ENCODE assay signal across 1 cellular context in the genomic region with DNA sequence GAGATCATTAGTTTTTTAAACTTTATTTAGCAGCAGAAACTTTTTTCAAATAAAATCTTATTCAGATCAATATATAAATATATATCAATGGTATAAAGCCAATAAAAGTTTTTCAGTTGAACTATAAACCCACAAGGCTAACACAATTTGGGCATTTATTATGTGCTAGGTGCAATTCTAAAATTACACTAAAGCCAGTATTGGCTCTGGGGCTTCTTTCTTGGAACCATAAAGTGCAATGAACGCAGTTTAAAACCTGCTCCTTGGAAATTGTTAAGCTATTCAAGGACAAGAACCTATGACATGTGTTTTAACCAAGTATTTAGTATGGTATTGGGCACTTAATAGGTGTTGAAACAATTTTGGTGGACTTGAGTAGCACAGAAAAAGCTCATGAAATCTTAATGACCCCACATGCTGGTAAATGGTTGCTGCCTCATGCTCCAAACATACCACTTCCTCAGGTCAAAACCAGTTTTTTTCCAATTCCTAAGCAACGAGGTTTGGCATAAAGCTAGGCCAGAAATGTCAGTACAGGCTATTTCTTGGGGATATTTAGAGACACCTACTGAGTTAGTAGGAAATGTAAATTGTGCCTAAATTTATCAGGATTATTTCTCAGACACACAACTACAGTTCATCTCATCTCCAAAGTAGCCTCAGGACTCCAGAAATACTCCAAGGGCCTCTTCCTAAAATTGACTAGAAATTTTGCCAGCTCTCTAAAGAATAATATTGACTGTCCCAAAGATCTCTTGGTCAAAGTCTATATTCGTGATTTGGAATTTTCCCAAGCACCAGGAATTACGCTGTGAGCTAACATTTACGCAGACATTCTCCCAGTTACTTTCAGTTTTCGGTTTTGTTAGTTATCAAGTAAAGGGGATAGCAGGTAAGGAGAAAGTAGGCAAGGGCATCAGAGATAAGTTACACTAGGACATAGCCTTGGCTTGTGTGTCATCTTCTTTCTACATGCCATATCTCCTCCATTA.
TF ChIP-seq lines count a peak whose summit lies in the region.

No MANE protein-coding gene starts in this region.

TF ChIP-seq in HepG2, 621 proteins besides CTCF, POLR2A, EP300 and RAD21 (continued from another document and continues in another):
- TF ChIP-seq, protein P1, sequence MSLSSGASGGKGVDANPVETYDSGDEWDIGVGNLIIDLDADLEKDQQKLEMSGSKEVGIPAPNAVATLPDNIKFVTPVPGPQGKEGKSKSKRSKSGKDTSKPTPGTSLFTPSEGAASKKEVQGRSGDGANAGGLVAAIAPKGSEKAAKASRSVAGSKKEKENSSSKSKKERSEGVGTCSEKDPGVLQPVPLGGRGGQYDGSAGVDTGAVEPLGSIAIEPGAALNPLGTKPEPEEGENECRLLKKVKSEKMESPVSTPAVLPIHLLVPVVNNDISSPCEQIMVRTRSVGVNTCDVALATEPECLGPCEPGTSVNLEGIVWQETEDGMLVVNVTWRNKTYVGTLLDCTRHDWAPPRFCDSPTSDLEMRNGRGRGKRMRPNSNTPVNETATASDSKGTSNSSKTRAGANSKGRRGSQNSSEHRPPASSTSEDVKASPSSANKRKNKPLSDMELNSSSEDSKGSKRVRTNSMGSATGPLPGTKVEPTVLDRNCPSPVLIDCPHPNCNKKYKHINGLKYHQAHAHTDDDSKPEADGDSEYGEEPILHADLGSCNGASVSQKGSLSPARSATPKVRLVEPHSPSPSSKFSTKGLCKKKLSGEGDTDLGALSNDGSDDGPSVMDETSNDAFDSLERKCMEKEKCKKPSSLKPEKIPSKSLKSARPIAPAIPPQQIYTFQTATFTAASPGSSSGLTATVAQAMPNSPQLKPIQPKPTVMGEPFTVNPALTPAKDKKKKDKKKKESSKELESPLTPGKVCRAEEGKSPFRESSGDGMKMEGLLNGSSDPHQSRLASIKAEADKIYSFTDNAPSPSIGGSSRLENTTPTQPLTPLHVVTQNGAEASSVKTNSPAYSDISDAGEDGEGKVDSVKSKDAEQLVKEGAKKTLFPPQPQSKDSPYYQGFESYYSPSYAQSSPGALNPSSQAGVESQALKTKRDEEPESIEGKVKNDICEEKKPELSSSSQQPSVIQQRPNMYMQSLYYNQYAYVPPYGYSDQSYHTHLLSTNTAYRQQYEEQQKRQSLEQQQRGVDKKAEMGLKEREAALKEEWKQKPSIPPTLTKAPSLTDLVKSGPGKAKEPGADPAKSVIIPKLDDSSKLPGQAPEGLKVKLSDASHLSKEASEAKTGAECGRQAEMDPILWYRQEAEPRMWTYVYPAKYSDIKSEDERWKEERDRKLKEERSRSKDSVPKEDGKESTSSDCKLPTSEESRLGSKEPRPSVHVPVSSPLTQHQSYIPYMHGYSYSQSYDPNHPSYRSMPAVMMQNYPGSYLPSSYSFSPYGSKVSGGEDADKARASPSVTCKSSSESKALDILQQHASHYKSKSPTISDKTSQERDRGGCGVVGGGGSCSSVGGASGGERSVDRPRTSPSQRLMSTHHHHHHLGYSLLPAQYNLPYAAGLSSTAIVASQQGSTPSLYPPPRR (CRISPR knock-in tag; IDR thresholded peaks at IDR 0.05; ENCODE audit: borderline replicate concordance) = no peak
- TF ChIP-seq ZNF761 (CRISPR knock-in tag; conservative IDR thresholded peaks at IDR 0.05) = no peak
- TF ChIP-seq CREB1 (IDR thresholded peaks at IDR 0.05) = no peak
- TF ChIP-seq CREB1 (CRISPR knock-in tag; IDR thresholded peaks at IDR 0.05) = peak; percentile 56
- peak; percentile 64; the same call in 1 of the 2 replicates for TF ChIP-seq NCOR1 (IDR thresholded peaks at IDR 0.05; ENCODE audit: borderline replicate concordance, low read length)
- TF ChIP-seq KDM6A (CRISPR knock-in tag; IDR thresholded peaks at IDR 0.05; ENCODE audit: low read depth) = peak; percentile 29; the same call in 1 of the 2 replicates
- TF ChIP-seq, protein P2, sequence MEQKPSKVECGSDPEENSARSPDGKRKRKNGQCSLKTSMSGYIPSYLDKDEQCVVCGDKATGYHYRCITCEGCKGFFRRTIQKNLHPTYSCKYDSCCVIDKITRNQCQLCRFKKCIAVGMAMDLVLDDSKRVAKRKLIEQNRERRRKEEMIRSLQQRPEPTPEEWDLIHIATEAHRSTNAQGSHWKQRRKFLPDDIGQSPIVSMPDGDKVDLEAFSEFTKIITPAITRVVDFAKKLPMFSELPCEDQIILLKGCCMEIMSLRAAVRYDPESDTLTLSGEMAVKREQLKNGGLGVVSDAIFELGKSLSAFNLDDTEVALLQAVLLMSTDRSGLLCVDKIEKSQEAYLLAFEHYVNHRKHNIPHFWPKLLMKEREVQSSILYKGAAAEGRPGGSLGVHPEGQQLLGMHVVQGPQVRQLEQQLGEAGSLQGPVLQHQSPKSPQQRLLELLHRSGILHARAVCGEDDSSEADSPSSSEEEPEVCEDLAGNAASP (CRISPR knock-in tag; IDR thresholded peaks at IDR 0.05; ENCODE audit: borderline replicate concordance) = peak; percentile 21; the same call in 1 of the 2 replicates
- TF ChIP-seq ZNF543 (CRISPR knock-in tag; IDR thresholded peaks at IDR 0.05) = no peak
- TF ChIP-seq KLF16 (CRISPR knock-in tag; IDR thresholded peaks at IDR 0.05) = peak in 1 of 2 experiments; percentile 23; a peak in 1 of 4 replicates
- TF ChIP-seq, protein P3, sequence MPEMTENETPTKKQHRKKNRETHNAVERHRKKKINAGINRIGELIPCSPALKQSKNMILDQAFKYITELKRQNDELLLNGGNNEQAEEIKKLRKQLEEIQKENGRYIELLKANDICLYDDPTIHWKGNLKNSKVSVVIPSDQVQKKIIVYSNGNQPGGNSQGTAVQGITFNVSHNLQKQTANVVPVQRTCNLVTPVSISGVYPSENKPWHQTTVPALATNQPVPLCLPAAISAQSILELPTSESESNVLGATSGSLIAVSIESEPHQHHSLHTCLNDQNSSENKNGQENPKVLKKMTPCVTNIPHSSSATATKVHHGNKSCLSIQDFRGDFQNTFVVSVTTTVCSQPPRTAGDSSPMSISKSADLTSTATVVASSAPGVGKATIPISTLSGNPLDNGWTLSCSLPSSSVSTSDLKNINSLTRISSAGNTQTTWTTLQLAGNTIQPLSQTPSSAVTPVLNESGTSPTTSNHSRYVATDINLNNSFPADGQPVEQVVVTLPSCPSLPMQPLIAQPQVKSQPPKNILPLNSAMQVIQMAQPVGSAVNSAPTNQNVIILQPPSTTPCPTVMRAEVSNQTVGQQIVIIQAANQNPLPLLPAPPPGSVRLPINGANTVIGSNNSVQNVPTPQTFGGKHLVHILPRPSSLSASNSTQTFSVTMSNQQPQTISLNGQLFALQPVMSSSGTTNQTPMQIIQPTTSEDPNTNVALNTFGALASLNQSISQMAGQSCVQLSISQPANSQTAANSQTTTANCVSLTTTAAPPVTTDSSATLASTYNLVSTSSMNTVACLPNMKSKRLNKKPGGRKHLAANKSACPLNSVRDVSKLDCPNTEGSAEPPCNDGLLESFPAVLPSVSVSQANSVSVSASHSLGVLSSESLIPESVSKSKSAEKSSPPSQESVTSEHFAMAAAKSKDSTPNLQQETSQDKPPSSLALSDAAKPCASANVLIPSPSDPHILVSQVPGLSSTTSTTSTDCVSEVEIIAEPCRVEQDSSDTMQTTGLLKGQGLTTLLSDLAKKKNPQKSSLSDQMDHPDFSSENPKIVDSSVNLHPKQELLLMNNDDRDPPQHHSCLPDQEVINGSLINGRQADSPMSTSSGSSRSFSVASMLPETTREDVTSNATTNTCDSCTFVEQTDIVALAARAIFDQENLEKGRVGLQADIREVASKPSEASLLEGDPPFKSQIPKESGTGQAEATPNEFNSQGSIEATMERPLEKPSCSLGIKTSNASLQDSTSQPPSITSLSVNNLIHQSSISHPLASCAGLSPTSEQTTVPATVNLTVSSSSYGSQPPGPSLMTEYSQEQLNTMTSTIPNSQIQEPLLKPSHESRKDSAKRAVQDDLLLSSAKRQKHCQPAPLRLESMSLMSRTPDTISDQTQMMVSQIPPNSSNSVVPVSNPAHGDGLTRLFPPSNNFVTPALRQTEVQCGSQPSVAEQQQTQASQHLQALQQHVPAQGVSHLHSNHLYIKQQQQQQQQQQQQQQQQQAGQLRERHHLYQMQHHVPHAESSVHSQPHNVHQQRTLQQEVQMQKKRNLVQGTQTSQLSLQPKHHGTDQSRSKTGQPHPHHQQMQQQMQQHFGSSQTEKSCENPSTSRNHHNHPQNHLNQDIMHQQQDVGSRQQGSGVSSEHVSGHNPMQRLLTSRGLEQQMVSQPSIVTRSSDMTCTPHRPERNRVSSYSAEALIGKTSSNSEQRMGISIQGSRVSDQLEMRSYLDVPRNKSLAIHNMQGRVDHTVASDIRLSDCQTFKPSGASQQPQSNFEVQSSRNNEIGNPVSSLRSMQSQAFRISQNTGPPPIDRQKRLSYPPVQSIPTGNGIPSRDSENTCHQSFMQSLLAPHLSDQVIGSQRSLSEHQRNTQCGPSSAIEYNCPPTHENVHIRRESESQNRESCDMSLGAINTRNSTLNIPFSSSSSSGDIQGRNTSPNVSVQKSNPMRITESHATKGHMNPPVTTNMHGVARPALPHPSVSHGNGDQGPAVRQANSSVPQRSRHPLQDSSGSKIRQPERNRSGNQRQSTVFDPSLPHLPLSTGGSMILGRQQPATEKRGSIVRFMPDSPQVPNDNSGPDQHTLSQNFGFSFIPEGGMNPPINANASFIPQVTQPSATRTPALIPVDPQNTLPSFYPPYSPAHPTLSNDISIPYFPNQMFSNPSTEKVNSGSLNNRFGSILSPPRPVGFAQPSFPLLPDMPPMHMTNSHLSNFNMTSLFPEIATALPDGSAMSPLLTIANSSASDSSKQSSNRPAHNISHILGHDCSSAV (CRISPR knock-in tag; IDR thresholded peaks at IDR 0.05; ENCODE audit: borderline replicate concordance) = 0 out of 2 replicates have a peak, but pooled peaks have one; percentile 63
- 0 out of 2 replicates have a peak, but pooled peaks have one; percentile 57 for TF ChIP-seq CHD4 (IDR thresholded peaks at IDR 0.05; ENCODE audit: borderline replicate concordance, low read length)
- peak; percentile 26; the same call in 1 of the 2 replicates for TF ChIP-seq LCORL (IDR thresholded peaks at IDR 0.05)
- TF ChIP-seq LCORL (CRISPR knock-in tag; IDR thresholded peaks at IDR 0.05) = peak; percentile 75
- peak; percentile 87 for TF ChIP-seq BRCA1 (CRISPR knock-in tag; IDR thresholded peaks at IDR 0.05)
- TF ChIP-seq ZSCAN9 (CRISPR knock-in tag; IDR thresholded peaks at IDR 0.05; ENCODE audit: borderline replicate concordance) = no peak
- TF ChIP-seq ELF1 (CRISPR knock-in tag; IDR thresholded peaks at IDR 0.05) = no peak
- peak; percentile 42; the same call in 1 of the 2 replicates for TF ChIP-seq NCOA2 (CRISPR knock-in tag; IDR thresholded peaks at IDR 0.05)
- 0 out of 2 replicates have a peak, but pooled peaks have one; percentile 57 for TF ChIP-seq MED13 (CRISPR knock-in tag; IDR thresholded peaks at IDR 0.05)
- TF ChIP-seq BCL6 (CRISPR knock-in tag; IDR thresholded peaks at IDR 0.05) = peak; percentile 86
- no peak for TF ChIP-seq ZBTB20 (CRISPR knock-in tag; IDR thresholded peaks at IDR 0.05; ENCODE audit: borderline replicate concordance, low read depth)
- TF ChIP-seq, protein P4, sequence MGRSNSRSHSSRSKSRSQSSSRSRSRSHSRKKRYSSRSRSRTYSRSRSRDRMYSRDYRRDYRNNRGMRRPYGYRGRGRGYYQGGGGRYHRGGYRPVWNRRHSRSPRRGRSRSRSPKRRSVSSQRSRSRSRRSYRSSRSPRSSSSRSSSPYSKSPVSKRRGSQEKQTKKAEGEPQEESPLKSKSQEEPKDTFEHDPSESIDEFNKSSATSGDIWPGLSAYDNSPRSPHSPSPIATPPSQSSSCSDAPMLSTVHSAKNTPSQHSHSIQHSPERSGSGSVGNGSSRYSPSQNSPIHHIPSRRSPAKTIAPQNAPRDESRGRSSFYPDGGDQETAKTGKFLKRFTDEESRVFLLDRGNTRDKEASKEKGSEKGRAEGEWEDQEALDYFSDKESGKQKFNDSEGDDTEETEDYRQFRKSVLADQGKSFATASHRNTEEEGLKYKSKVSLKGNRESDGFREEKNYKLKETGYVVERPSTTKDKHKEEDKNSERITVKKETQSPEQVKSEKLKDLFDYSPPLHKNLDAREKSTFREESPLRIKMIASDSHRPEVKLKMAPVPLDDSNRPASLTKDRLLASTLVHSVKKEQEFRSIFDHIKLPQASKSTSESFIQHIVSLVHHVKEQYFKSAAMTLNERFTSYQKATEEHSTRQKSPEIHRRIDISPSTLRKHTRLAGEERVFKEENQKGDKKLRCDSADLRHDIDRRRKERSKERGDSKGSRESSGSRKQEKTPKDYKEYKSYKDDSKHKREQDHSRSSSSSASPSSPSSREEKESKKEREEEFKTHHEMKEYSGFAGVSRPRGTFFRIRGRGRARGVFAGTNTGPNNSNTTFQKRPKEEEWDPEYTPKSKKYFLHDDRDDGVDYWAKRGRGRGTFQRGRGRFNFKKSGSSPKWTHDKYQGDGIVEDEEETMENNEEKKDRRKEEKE (IDR thresholded peaks at IDR 0.05) = no peak
- TF ChIP-seq ZNF260 (CRISPR knock-in tag; IDR thresholded peaks at IDR 0.05; ENCODE audit: borderline replicate concordance, low read depth) = no peak
- no peak; the same call in 1 of the 2 replicates for TF ChIP-seq SIX4 (CRISPR knock-in tag; IDR thresholded peaks at IDR 0.05)
- TF ChIP-seq, protein P5, sequence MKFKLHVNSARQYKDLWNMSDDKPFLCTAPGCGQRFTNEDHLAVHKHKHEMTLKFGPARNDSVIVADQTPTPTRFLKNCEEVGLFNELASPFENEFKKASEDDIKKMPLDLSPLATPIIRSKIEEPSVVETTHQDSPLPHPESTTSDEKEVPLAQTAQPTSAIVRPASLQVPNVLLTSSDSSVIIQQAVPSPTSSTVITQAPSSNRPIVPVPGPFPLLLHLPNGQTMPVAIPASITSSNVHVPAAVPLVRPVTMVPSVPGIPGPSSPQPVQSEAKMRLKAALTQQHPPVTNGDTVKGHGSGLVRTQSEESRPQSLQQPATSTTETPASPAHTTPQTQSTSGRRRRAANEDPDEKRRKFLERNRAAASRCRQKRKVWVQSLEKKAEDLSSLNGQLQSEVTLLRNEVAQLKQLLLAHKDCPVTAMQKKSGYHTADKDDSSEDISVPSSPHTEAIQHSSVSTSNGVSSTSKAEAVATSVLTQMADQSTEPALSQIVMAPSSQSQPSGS (CRISPR knock-in tag; IDR thresholded peaks at IDR 0.05) = 0 out of 2 replicates have a peak, but pooled peaks have one; percentile 39
- TF ChIP-seq RXRB (CRISPR knock-in tag; IDR thresholded peaks at IDR 0.05; ENCODE audit: borderline replicate concordance) = peak; percentile 67; the same call in 1 of the 2 replicates
- TF ChIP-seq SAP130 (CRISPR knock-in tag; IDR thresholded peaks at IDR 0.05; ENCODE audit: low read depth) = peak; percentile 48
- no peak for TF ChIP-seq NFATC3 (CRISPR knock-in tag; IDR thresholded peaks at IDR 0.05)
- TF ChIP-seq, protein P6, sequence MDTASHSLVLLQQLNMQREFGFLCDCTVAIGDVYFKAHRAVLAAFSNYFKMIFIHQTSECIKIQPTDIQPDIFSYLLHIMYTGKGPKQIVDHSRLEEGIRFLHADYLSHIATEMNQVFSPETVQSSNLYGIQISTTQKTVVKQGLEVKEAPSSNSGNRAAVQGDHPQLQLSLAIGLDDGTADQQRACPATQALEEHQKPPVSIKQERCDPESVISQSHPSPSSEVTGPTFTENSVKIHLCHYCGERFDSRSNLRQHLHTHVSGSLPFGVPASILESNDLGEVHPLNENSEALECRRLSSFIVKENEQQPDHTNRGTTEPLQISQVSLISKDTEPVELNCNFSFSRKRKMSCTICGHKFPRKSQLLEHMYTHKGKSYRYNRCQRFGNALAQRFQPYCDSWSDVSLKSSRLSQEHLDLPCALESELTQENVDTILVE (CRISPR knock-in tag; IDR thresholded peaks at IDR 0.05) = 0 out of 2 replicates have a peak, but pooled peaks have one; percentile 27
- peak; percentile 86 for TF ChIP-seq HNF4A (CRISPR knock-in tag; IDR thresholded peaks at IDR 0.05)
- no peak for TF ChIP-seq GABPB1 (CRISPR knock-in tag; IDR thresholded peaks at IDR 0.05)
- TF ChIP-seq ZFY (CRISPR knock-in tag; IDR thresholded peaks at IDR 0.05) = peak; percentile 47; the same call in 1 of the 2 replicates
- TF ChIP-seq HNF4G (IDR thresholded peaks at IDR 0.05; ENCODE audit: borderline replicate concordance, low read depth, low read length) = peak; percentile 49; the same call in 1 of the 2 replicates
- no peak; the same call in 1 of the 2 replicates for TF ChIP-seq HNF4G (CRISPR knock-in tag; IDR thresholded peaks at IDR 0.05; ENCODE audit: borderline replicate concordance, low read depth)
- no peak for TF ChIP-seq RFXANK (CRISPR knock-in tag; IDR thresholded peaks at IDR 0.05)
